Comparison of ENCODE assay signal across 14 cellular contexts in the genomic region with DNA sequence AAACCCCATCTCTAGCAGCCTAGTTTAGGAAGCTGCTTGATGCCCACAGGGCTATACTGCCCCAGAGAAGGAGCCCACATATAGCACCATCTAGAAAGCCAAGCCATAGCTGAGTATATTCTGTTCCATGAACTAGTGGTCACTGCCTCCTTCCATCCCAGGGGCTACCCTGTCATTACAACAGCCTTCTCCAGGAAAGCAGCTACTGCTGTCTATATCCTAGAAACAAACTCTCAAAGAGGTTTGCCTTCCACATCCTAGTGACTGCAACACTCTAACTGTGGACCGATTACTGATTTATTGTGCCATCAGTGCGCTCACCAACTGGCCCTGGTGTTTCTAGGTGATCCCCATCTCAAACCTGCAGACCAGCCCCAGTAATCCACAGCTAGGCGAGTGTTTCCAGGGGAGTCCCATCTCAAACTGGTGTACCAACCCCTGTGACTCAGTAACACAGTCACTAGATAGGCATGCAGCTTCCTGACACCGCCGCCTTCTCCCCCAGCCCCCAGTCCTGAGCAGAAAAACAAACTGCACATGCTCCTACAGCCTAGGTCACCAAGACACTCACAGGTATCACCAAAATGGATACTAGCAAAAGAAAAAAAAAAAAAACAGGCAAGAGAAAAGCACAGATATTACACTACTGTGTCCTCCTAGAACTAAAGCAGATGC. TPM values are rescaled to one million over a fixed set of nuclear protein-coding genes. Genes with fewer than 3 reads are reported as not detected.
A peak's percentile ranks its signal among the peaks of the same experiment; 100 is the strongest.
DNase-seq lines count a peak whose midpoint lies in the region; ATAC-seq and TF ChIP-seq lines count a peak whose summit lies in the region.
"Had no signal": no experiment of that assay in that cellular context is flagged by ENCODE, and none has a peak within 500 bp of the region (broad histone marks: within the 10 kb centered on the region; RNA-seq: fewer than 3 reads in every experiment).

No MANE protein-coding gene starts in this region.

- H3K27ac Mint-ChIP-seq in natural killer cell: no peak overlapping the region
- no peak overlapping the region for H3K27ac Mint-ChIP-seq in natural killer cell treated with Interleukin-12 subunit alpha and Interleukin-12 subunit beta and Interleukin-15 and Interleukin-18, amount 100 ng/mL, for 72 hours
- H3K27ac Mint-ChIP-seq in WTC11: peak overlapping the region; percentile 50; the same call in 1 of the 2 replicates
- H3K27ac Mint-ChIP-seq: activated naive CD4-positive, alpha-beta T cell treated with anti-CD3 and anti-CD28 coated beads, Interleukin-2, amount 50 U/mL, for 24 hours had no signal

- H3K27me3 ChIP-seq in foreskin keratinocyte: no peaks in the 10 kb centered on the region
- H3K27me3 ChIP-seq: gastroesophageal sphincter, uterus had no signal

- DNase-seq in natural killer cell (no peak), WTC11 (ENCODE audit: low spot score) (no peak), foreskin keratinocyte (peak; percentile 76 to 90), pons (ENCODE audit: low spot score) (no peak), HuH-7.5 (ENCODE audit: low spot score) (no peak), activated gamma-delta T cell (lab: John Stamatoyannopoulos, UW) (no peak)
- DNase-seq in natural killer cell treated with Interleukin-12 subunit alpha and Interleukin-12 subunit beta and Interleukin-15 and Interleukin-18, amount 100 ng/mL, for 72 hours (ENCODE audit: low spot score): no peak
- DNase-seq: naive thymus-derived CD4-positive, alpha-beta T cell; uterus; WERI-Rb-1 had no signal

- H3K36me3 Mint-ChIP-seq in natural killer cell (no peaks in the 10 kb centered on the region), WTC11 (peaks cover 33% of the 10 kb centered on the region)
- H3K36me3 Mint-ChIP-seq in natural killer cell treated with Interleukin-12 subunit alpha and Interleukin-12 subunit beta and Interleukin-15 and Interleukin-18, amount 100 ng/mL, for 72 hours: peaks cover 5% of the 10 kb centered on the region

- H3K4me3 Mint-ChIP-seq in natural killer cell (peak overlapping the region; percentile 6), WTC11 (no peak overlapping the region)
- no peak overlapping the region for H3K4me3 Mint-ChIP-seq in natural killer cell treated with Interleukin-12 subunit alpha and Interleukin-12 subunit beta and Interleukin-15 and Interleukin-18, amount 100 ng/mL, for 72 hours
- H3K4me3 Mint-ChIP-seq: activated naive CD4-positive, alpha-beta T cell treated with anti-CD3 and anti-CD28 coated beads, Interleukin-2, amount 50 U/mL, for 24 hours had no signal

- POLR2A ChIA-PET in WTC11 (lab: Charles Lee): no interaction called here

- H3K27ac ChIP-seq in foreskin keratinocyte: no peak overlapping the region
- H3K27ac ChIP-seq: C4-2B, gastroesophageal sphincter, uterus, WERI-Rb-1 had no signal

- peaks cover 24 to 34% of the 10 kb centered on the region in 2 donors for H3K4me1 Mint-ChIP-seq in natural killer cell
- peaks cover 29 to 30% of the 10 kb centered on the region in 2 donors for H3K4me1 Mint-ChIP-seq in natural killer cell treated with Interleukin-12 subunit alpha and Interleukin-12 subunit beta and Interleukin-15 and Interleukin-18, amount 100 ng/mL, for 72 hours (ENCODE audit: low read depth in 2 of 2)
- peaks cover 37% of the 10 kb centered on the region for H3K4me1 Mint-ChIP-seq in WTC11

- no peak for TF ChIP-seq CTCF in natural killer cell (IDR thresholded peaks at IDR 0.05)
- TF ChIP-seq CTCF in WTC11 (IDR thresholded peaks at IDR 0.05): no peak
- TF ChIP-seq CTCF in foreskin keratinocyte (conservative IDR thresholded peaks at IDR 0.05): no peak

- no peak for ATAC-seq in natural killer cell
- ATAC-seq in natural killer cell treated with Interleukin-12 subunit alpha and Interleukin-12 subunit beta and Interleukin-15 and Interleukin-18, amount 100 ng/mL, for 72 hours: no peak
- ATAC-seq in WTC11: no peak
- ATAC-seq in foreskin keratinocyte: peak; percentile 98
- no peak for ATAC-seq in GM21528 (IDR thresholded peaks at IDR 0.05; ENCODE audit: low FRiP score, unreplicated experiment)
- ATAC-seq: gastroesophageal sphincter; naive thymus-derived CD4-positive, alpha-beta T cell had no signal

- H3K9me3 Mint-ChIP-seq in natural killer cell (no peaks in the 10 kb centered on the region), WTC11 (peaks cover 8% of the 10 kb centered on the region)
- no peaks in the 10 kb centered on the region for H3K9me3 Mint-ChIP-seq in natural killer cell treated with Interleukin-12 subunit alpha and Interleukin-12 subunit beta and Interleukin-15 and Interleukin-18, amount 100 ng/mL, for 72 hours

- H3K27me3 Mint-ChIP-seq in natural killer cell (ENCODE audit: low read depth in 2 of 2): no peaks in the 10 kb centered on the region
- no peaks in the 10 kb centered on the region for H3K27me3 Mint-ChIP-seq in natural killer cell treated with Interleukin-12 subunit alpha and Interleukin-12 subunit beta and Interleukin-15 and Interleukin-18, amount 100 ng/mL, for 72 hours
- no peaks in the 10 kb centered on the region; the same call in 1 of the 2 replicates for H3K27me3 Mint-ChIP-seq in WTC11 (ENCODE audit: low read depth)
- H3K27me3 Mint-ChIP-seq: activated naive CD4-positive, alpha-beta T cell treated with anti-CD3 and anti-CD28 coated beads, Interleukin-2, amount 50 U/mL, for 24 hours; naive thymus-derived CD4-positive, alpha-beta T cell had no signal

- CTCF ChIA-PET in WTC11 (lab: Charles Lee): no interaction called here

- intact Hi-C loops in natural killer cell (cut with micrococcal nuclease): no loop called here

- H3K4me1 ChIP-seq in foreskin keratinocyte: peaks cover 21% of the 10 kb centered on the region
- H3K4me1 ChIP-seq: gastroesophageal sphincter, uterus had no signal

TF ChIP-seq in WTC11, 78 proteins besides CTCF, POLR2A, EP300 and RAD21:
- no peak for TF ChIP-seq SP1 (CRISPR knock-in tag; conservative IDR thresholded peaks at IDR 0.05)
- TF ChIP-seq ZNF219 (CRISPR knock-in tag; IDR thresholded peaks at IDR 0.05; ENCODE audit: borderline replicate concordance): no peak
- TF ChIP-seq, protein P1, sequence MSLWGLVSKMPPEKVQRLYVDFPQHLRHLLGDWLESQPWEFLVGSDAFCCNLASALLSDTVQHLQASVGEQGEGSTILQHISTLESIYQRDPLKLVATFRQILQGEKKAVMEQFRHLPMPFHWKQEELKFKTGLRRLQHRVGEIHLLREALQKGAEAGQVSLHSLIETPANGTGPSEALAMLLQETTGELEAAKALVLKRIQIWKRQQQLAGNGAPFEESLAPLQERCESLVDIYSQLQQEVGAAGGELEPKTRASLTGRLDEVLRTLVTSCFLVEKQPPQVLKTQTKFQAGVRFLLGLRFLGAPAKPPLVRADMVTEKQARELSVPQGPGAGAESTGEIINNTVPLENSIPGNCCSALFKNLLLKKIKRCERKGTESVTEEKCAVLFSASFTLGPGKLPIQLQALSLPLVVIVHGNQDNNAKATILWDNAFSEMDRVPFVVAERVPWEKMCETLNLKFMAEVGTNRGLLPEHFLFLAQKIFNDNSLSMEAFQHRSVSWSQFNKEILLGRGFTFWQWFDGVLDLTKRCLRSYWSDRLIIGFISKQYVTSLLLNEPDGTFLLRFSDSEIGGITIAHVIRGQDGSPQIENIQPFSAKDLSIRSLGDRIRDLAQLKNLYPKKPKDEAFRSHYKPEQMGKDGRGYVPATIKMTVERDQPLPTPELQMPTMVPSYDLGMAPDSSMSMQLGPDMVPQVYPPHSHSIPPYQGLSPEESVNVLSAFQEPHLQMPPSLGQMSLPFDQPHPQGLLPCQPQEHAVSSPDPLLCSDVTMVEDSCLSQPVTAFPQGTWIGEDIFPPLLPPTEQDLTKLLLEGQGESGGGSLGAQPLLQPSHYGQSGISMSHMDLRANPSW (CRISPR knock-in tag; conservative IDR thresholded peaks at IDR 0.05; ENCODE audit: low read depth): no peak

RNA-seq across cellular contexts. Expression of gene SPTLC1, which starts 14.8 kb away (rescaled TPM):
- total RNA-seq in natural killer cell (10 to 100 TPM; 45.6 to 59.3 (median 47.8) TPM), WTC11 (2021) (81.2 to 86.4 TPM (median 84.4 TPM) in 3 replicates), foreskin keratinocyte (76.0 and 82.5 TPM in 2 replicates)
- 10 to 100 TPM; 67.7 to 69.1 TPM for total RNA-seq in natural killer cell treated with Interleukin-12 subunit alpha and Interleukin-12 subunit beta and Interleukin-15 and Interleukin-18, amount 100 ng/mL, for 72 hours
- 30.2 and 36.6 TPM in 2 replicates for polyA plus RNA-seq in foreskin keratinocyte

Comparison
In these comparisons a context has a peak if more than half of its experiments do, and no peak if none do; other contexts are left out.
1. DNase-seq: peak in foreskin keratinocyte (2 of 2); none in natural killer cell (single experiment), natural killer cell treated with Interleukin-12 subunit alpha and Interleukin-12 subunit beta and Interleukin-15 and Interleukin-18, amount 100 ng/mL, for 72 hours (single experiment), WTC11 (single experiment), pons (single experiment), HuH-7.5 (single experiment) and activated gamma-delta T cell (single experiment).